Comparison of ENCODE assay signal across 9 cellular contexts in the genomic region with DNA sequence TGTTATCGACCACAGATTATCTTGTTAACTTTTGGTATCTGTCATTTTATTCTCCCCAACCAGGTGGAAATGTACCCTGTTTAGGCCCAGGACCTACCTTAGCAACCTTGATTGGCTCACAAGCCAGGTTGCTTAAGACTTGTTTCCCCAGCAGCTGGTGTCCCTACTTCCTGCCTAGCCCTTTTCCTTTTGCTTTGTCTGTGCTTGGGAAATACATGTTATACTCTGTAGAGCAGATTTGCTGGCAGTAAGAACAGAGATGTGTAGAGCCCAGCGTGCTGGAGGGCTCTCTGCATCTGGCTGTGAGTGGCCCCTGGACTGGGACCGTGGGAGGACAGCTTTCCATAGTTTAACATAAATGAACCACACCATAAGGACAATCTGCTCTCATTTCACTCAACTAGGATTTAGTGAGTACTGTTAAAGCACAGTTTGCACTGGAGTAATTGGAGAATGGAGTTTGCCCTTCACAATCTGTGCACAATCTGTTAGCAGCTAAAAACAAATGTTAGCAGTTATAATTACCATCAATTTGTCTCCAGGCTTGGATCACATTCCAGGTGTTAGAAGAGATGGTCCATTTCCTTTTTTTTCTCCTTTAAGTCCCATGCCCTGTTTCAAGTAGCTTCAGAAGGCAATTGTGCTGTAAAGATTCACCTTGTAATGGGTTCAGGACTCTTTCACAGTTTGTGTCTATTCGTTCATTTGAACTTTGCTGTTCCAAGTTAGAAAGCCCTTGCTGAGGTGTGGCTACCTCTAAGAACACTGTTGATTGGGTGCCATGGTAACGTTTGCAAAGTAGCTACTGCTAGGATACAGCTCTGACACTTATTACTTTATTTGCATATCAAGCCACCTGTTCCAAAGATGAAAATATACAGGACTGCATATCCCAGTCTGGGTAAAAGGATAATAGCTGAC. TPM values are rescaled to one million over a fixed set of nuclear protein-coding genes. Genes with fewer than 3 reads are reported as not detected.
DNase-seq lines count a peak whose midpoint lies in the region; ATAC-seq and TF ChIP-seq lines count a peak whose summit lies in the region.
"Had no signal": no experiment of that assay in that cellular context is flagged by ENCODE, and none has a peak within 500 bp of the region (broad histone marks: within the 10 kb centered on the region; RNA-seq: fewer than 3 reads in every experiment).

Gene APOBEC4 (minus strand): TSS at position 770 of the 921 bp plus-strand sequence. CDS start 4,535 bp downstream, outside the sequence.

- no peak for DNase-seq in activated CD8-positive, alpha-beta memory T cell treated with anti-CD3 and anti-CD28 coated beads, Interleukin-2, amount 10 ng/mL, durations not matched to agents 7 days and 5 days
- DNase-seq in activated CD8-positive, alpha-beta memory T cell treated with anti-CD3 and anti-CD28 coated beads for 24 hours, result no peak
- DNase-seq in NCI-H2196 (lab: John Stamatoyannopoulos, UW; ENCODE audit: unreplicated experiment) (peak; percentile 31), colonic mucosa (peak; percentile 46), renal cortical epithelial cell (ENCODE audit: low read depth) (peak; percentile 23), CD1c-positive myeloid dendritic cell (ENCODE audit: extremely low spot score) (no peak), T-helper 9 cell (no peak)

- H3K27me3 ChIP-seq in colonic mucosa, result no peaks in the 10 kb centered on the region

- H3K9me3 Mint-ChIP-seq in activated CD8-positive, alpha-beta memory T cell treated with anti-CD3 and anti-CD28 coated beads, Interleukin-2, amount 10 ng/mL, durations not matched to agents 7 days and 5 days (ENCODE audit: low read depth), result no peaks in the 10 kb centered on the region

- H3K27ac Mint-ChIP-seq in activated CD8-positive, alpha-beta memory T cell treated with anti-CD3 and anti-CD28 coated beads, Interleukin-2, amount 10 ng/mL, durations not matched to agents 7 days and 5 days, result peak within 1 kb of the TSS; percentile 82

- TF ChIP-seq CTCF in colonic mucosa (IDR thresholded peaks at IDR 0.05), result no peak

- H3K27ac ChIP-seq in colonic mucosa, result peak within 1 kb of the TSS; percentile 58
- H3K27ac ChIP-seq: VCaP had no signal

- no peaks in the 10 kb centered on the region for H3K27me3 Mint-ChIP-seq in activated CD8-positive, alpha-beta memory T cell treated with anti-CD3 and anti-CD28 coated beads, Interleukin-2, amount 10 ng/mL, durations not matched to agents 7 days and 5 days

- no peak within 1 kb of the TSS for H3K4me3 ChIP-seq in colonic mucosa

- CTCF ChIA-PET in activated CD8-positive, alpha-beta memory T cell treated with anti-CD3 and anti-CD28 coated beads, Interleukin-2, amount 10 ng/mL, durations not matched to agents 7 days and 5 days (lab: Charles Lee), result interaction anchor here (0.9 to 5.7 kb wide), 5 partner anchors 8 to 262 kb away, joined by 3 to 104 read pairs (median 12); partner anchors contain the start of gene ARPC5

- H3K36me3 ChIP-seq in colonic mucosa, result no peaks in the 10 kb centered on the region

- H3K4me1 Mint-ChIP-seq in activated CD8-positive, alpha-beta memory T cell treated with anti-CD3 and anti-CD28 coated beads, Interleukin-2, amount 10 ng/mL, durations not matched to agents 7 days and 5 days, result peaks cover 37% of the 10 kb centered on the region

- no peaks in the 10 kb centered on the region for H3K9me3 ChIP-seq in colonic mucosa

- H3K9ac ChIP-seq in colonic mucosa (ENCODE audit: low read depth in 2 of 2, low read length in 2 of 2), result peak within 1 kb of the TSS in 1 of 2 donors; percentile 51

- intact Hi-C loops in colonic mucosa (cut with DNase I), result loop anchor here (5.0 kb wide), 1 partner anchor 34 kb away; no protein-coding TSS in a partner anchor

- ATAC-seq in activated CD8-positive, alpha-beta memory T cell treated with anti-CD3 and anti-CD28 coated beads, Interleukin-2, amount 10 ng/mL, durations not matched to agents 7 days and 5 days, result no peak
- no peak for ATAC-seq in GM21526 (IDR thresholded peaks at IDR 0.05; ENCODE audit: low FRiP score, unreplicated experiment)

- no peaks in the 10 kb centered on the region for H3K36me3 Mint-ChIP-seq in activated CD8-positive, alpha-beta memory T cell treated with anti-CD3 and anti-CD28 coated beads, Interleukin-2, amount 10 ng/mL, durations not matched to agents 7 days and 5 days

- peaks cover 13% of the 10 kb centered on the region for H3K4me1 ChIP-seq in colonic mucosa

- H3K4me3 Mint-ChIP-seq in activated CD8-positive, alpha-beta memory T cell treated with anti-CD3 and anti-CD28 coated beads, Interleukin-2, amount 10 ng/mL, durations not matched to agents 7 days and 5 days, result no peak within 1 kb of the TSS

RNA-seq across cellular contexts. Expression of gene APOBEC4, which starts in this region (rescaled TPM):
- not detected for total RNA-seq in activated CD8-positive, alpha-beta memory T cell treated with anti-CD3 and anti-CD28 coated beads, Interleukin-2, amount 10 ng/mL, durations not matched to agents 7 days and 5 days
- not detected for total RNA-seq in colonic mucosa
- not detected in 2 replicates for total RNA-seq in renal cortical epithelial cell

Comparison
In these comparisons a context has a peak if more than half of its experiments do, and no peak if none do; other contexts are left out.
1. Peak in DNase-seq and H3K27ac ChIP-seq in colonic mucosa; RNA of the gene not detected or under 1 TPM.
2. Peak in DNase-seq in renal cortical epithelial cell; RNA of the gene not detected or under 1 TPM.